In the genomic region with DNA sequence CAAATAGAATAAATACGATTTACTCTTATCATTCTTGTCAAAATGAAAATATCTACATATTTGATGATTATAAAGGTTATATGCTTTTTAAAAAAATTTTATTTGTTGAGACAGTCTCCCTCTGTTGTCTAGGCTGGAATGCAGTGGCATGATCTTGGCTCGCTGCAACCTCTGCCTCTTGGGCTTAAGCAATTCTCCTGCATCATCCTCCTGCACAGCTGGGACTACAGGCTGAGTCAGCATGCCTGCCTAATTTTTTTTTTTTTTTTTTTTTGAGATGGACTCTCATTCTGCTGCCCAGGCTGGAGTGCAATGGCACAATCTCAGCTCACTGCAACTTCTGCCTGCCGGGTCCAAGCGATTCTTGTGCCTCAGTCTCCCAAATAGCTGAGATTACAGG, we compare ENCODE assay signal across 19 cellular contexts. TPM values are rescaled to one million over a fixed set of nuclear protein-coding genes. Genes with fewer than 3 reads are reported as not detected.
DNase-seq lines count a peak whose midpoint lies in the region; TF ChIP-seq lines count a peak whose summit lies in the region.
"Had no signal": no experiment of that assay in that cellular context is flagged by ENCODE, and none has a peak within 500 bp of the region (broad histone marks: within the 10 kb centered on the region; RNA-seq: fewer than 3 reads in every experiment).

No MANE protein-coding gene starts in this region.

- H3K4me2 ChIP-seq in mammary epithelial cell (ENCODE audit: insufficient read depth, low read depth, low read length), result no peak overlapping the region

- intact Hi-C loops in mammary epithelial cell (cut with micrococcal nuclease), result no loop called here

- DNase-seq in AG04450 (ENCODE audit: low read depth, low spot score) (peak; percentile 65), HT1080 (ENCODE audit: low read depth) (peak; percentile 67), mammary epithelial cell (peak; percentile 62), kidney tubule cell (ENCODE audit: low spot score) (peak; percentile 29), NCI-H446 treated with DMSO at 0.1 percent for 48 hours (lab: John Stamatoyannopoulos, UW) (no peak), NCI-H1694 treated with DMSO at 0.1 percent for 48 hours (lab: John Stamatoyannopoulos, UW) (no peak), ACHN (no peak)
- no peak for DNase-seq in activated CD4-positive, alpha-beta T cell treated with anti-CD3 and anti-CD28 coated beads, Interleukin-2, amount 10 ng/mL, durations not matched to agents 7 days and 5 days
- DNase-seq: BE2C; foreskin melanocyte; naive thymus-derived CD4-positive, alpha-beta T cell; NCI-H187; NCI-H774; retina; SHP77 treated with DMSO at 0.1 percent for 48 hours; stimulated activated CD4-positive, alpha-beta T cell treated with anti-CD3 and anti-CD28 coated beads, Interleukin-4, amount 100 ng/mL, for 4 hours; stimulated activated naive B cell treated with anti-CD40 and anti-IgM and Interleukin-4, amounts not matched to agents 10 μg/mL and 1 μg/mL and 100 μg/mL, for 72 hours had no signal

- no peak overlapping the region for H3K27ac Mint-ChIP-seq in activated CD4-positive, alpha-beta T cell treated with anti-CD3 and anti-CD28 coated beads, Interleukin-2, amount 10 ng/mL, durations not matched to agents 7 days and 5 days
- H3K27ac Mint-ChIP-seq: activated naive CD4-positive, alpha-beta T cell treated with anti-CD3 and anti-CD28 coated beads, Interleukin-2, amount 50 U/mL, for 24 hours; dendritic cell treated with granulocyte-macrophage colony-stimulating factor and Interleukin-4, amounts not matched to agents 40 ng/mL and 50 ng/mL, for 4 days; naive thymus-derived CD4-positive, alpha-beta T cell; stimulated activated naive B cell treated with anti-CD40 and anti-IgM and Interleukin-4, amounts not matched to agents 10 μg/mL and 1 μg/mL and 100 μg/mL, for 72 hours had no signal

- H3K79me2 ChIP-seq in mammary epithelial cell (ENCODE audit: insufficient read depth, low read length), result no peaks in the 10 kb centered on the region

- dilution Hi-C loops in mammary epithelial cell (cut with HindIII; ENCODE audit: low sequenced_read_pairs), result no loop called here

- H3K9ac ChIP-seq in mammary epithelial cell (ENCODE audit: insufficient read depth, low read length), result no peak overlapping the region

- peaks cover 12% of the 10 kb centered on the region for H3K36me3 Mint-ChIP-seq in activated CD4-positive, alpha-beta T cell treated with anti-CD3 and anti-CD28 coated beads, Interleukin-2, amount 10 ng/mL, durations not matched to agents 7 days and 5 days (ENCODE audit: low read depth)

- no peaks in the 10 kb centered on the region for H3K4me1 Mint-ChIP-seq in activated CD4-positive, alpha-beta T cell treated with anti-CD3 and anti-CD28 coated beads, Interleukin-2, amount 10 ng/mL, durations not matched to agents 7 days and 5 days
- H3K4me1 Mint-ChIP-seq: activated naive CD4-positive, alpha-beta T cell treated with anti-CD3 and anti-CD28 coated beads, Interleukin-2, amount 50 U/mL, for 24 hours; naive thymus-derived CD4-positive, alpha-beta T cell; stimulated activated naive B cell treated with anti-CD40 and anti-IgM and Interleukin-4, amounts not matched to agents 10 μg/mL and 1 μg/mL and 100 μg/mL, for 72 hours had no signal

- H3K4me1 ChIP-seq in mammary epithelial cell (ENCODE audit: insufficient read depth, low read length), result no peaks in the 10 kb centered on the region
- H3K4me1 ChIP-seq: BE2C had no signal

- H3K9me3 Mint-ChIP-seq in activated CD4-positive, alpha-beta T cell treated with anti-CD3 and anti-CD28 coated beads, Interleukin-2, amount 10 ng/mL, durations not matched to agents 7 days and 5 days, result no peaks in the 10 kb centered on the region
- H3K9me3 Mint-ChIP-seq: activated naive CD4-positive, alpha-beta T cell treated with anti-CD3 and anti-CD28 coated beads, Interleukin-2, amount 50 U/mL, for 24 hours; dendritic cell treated with granulocyte-macrophage colony-stimulating factor and Interleukin-4, amounts not matched to agents 40 ng/mL and 50 ng/mL, for 4 days; naive thymus-derived CD4-positive, alpha-beta T cell; stimulated activated naive B cell treated with anti-CD40 and anti-IgM and Interleukin-4, amounts not matched to agents 10 μg/mL and 1 μg/mL and 100 μg/mL, for 72 hours had no signal

- in situ Hi-C loops in mammary epithelial cell (cut with MboI; ENCODE audit: low sequenced_read_pairs in 2 of 2) (no loop called here), ACHN (cut with HindIII; ENCODE audit: low pct_ligation_motif_present, low pct_unique_long_range_greater_than_20kb, low sequenced_read_pairs) (no loop called here)

- no peaks in the 10 kb centered on the region for H3K27me3 Mint-ChIP-seq in activated CD4-positive, alpha-beta T cell treated with anti-CD3 and anti-CD28 coated beads, Interleukin-2, amount 10 ng/mL, durations not matched to agents 7 days and 5 days
- H3K27me3 Mint-ChIP-seq: activated naive CD4-positive, alpha-beta T cell treated with anti-CD3 and anti-CD28 coated beads, Interleukin-2, amount 50 U/mL, for 24 hours; dendritic cell treated with granulocyte-macrophage colony-stimulating factor and Interleukin-4, amounts not matched to agents 40 ng/mL and 50 ng/mL, for 4 days; naive thymus-derived CD4-positive, alpha-beta T cell; stimulated activated naive B cell treated with anti-CD40 and anti-IgM and Interleukin-4, amounts not matched to agents 10 μg/mL and 1 μg/mL and 100 μg/mL, for 72 hours had no signal

- CTCF ChIA-PET in AG04450 (lab: Charles Lee) (no interaction called here), mammary epithelial cell (lab: Charles Lee; ENCODE audit: low non-redundant PET) (no interaction called here)
- CTCF ChIA-PET in activated CD4-positive, alpha-beta T cell treated with anti-CD3 and anti-CD28 coated beads, Interleukin-2, amount 10 ng/mL, durations not matched to agents 7 days and 5 days (lab: Charles Lee), result interaction anchor here (1.1 kb wide), 1 partner anchor 22 kb away, joined by 5 read pairs; no protein-coding TSS in a partner anchor

- POLR2A ChIA-PET in AG04450 (lab: Yijun Ruan, JAX), result interaction anchor here (0.6 to 0.7 kb wide), 3 partner anchors 8 to 308 kb away, joined by 3 to 4 read pairs (median 4); no protein-coding TSS in a partner anchor
- POLR2A ChIA-PET in activated CD4-positive, alpha-beta T cell treated with anti-CD3 and anti-CD28 coated beads, Interleukin-2, amount 10 ng/mL, durations not matched to agents 7 days and 5 days (lab: Charles Lee), result no interaction called here

- peaks cover 14% of the 10 kb centered on the region for H3K36me3 ChIP-seq in mammary epithelial cell (ENCODE audit: insufficient read depth, low read length)

- H3K4me3 Mint-ChIP-seq in activated CD4-positive, alpha-beta T cell treated with anti-CD3 and anti-CD28 coated beads, Interleukin-2, amount 10 ng/mL, durations not matched to agents 7 days and 5 days, result no peak overlapping the region
- H3K4me3 Mint-ChIP-seq: activated naive CD4-positive, alpha-beta T cell treated with anti-CD3 and anti-CD28 coated beads, Interleukin-2, amount 50 U/mL, for 24 hours; dendritic cell treated with granulocyte-macrophage colony-stimulating factor and Interleukin-4, amounts not matched to agents 40 ng/mL and 50 ng/mL, for 4 days; naive thymus-derived CD4-positive, alpha-beta T cell; stimulated activated naive B cell treated with anti-CD40 and anti-IgM and Interleukin-4, amounts not matched to agents 10 μg/mL and 1 μg/mL and 100 μg/mL, for 72 hours had no signal

- H3K4me3 ChIP-seq in AG04450 (ENCODE audit: low read depth, low read length), result no peak overlapping the region
- no peak overlapping the region for H3K4me3 ChIP-seq in mammary epithelial cell (replicated peaks in 1 of 3; ENCODE audit: insufficient read depth in 1 of 3, low read depth in 2 of 3, low read length in 3 of 3)

- H3K27ac ChIP-seq in AG04450 (ENCODE audit: low read depth, low read length) (no peak overlapping the region), mammary epithelial cell (ENCODE audit: insufficient read depth, low read depth, low read length) (no peak overlapping the region)

- H3K9me3 ChIP-seq in AG04450 (ENCODE audit: control insufficient read depth, insufficient read depth, low read length), result no peaks in the 10 kb centered on the region
- no peaks in the 10 kb centered on the region for H3K9me3 ChIP-seq in mammary epithelial cell (replicated peaks; ENCODE audit: insufficient read depth, low read length)
- H3K9me3 ChIP-seq: BE2C had no signal

- H3K27me3 ChIP-seq in AG04450 (ENCODE audit: control insufficient read depth, insufficient read depth, low read length) (no peaks in the 10 kb centered on the region), mammary epithelial cell (ENCODE audit: insufficient read depth, low read length) (no peaks in the 10 kb centered on the region)
- H3K27me3 ChIP-seq: BE2C had no signal

- 90% methylated on average over 2 of the region's 4 CpGs for WGBS in mammary epithelial cell (ENCODE audit: low coverage, missing lambda C conversion rate)

- TF ChIP-seq CTCF in AG04450 (IDR thresholded peaks at IDR 0.05; ENCODE audit: low read depth, low read length) (no peak), mammary epithelial cell (conservative IDR thresholded peaks at IDR 0.05 in 1 of 2, IDR thresholded peaks at IDR 0.05 in 1 of 2; ENCODE audit: extremely low read depth in 1 of 2, insufficient read depth in 1 of 2, low read depth in 1 of 2, low read length in 2 of 2) (peak in 1 of 2 donors; percentile 6)

- H4K20me1 ChIP-seq in mammary epithelial cell (ENCODE audit: insufficient read depth, low read length), result no peaks in the 10 kb centered on the region

- no peak overlapping the region for H2AFZ ChIP-seq in mammary epithelial cell (ENCODE audit: low read depth, low read length)

- BruUV-seq in mammary epithelial cell (replicated peaks; lab: Mats Ljungman, UMichigan), result no TSS peak

RNA-seq across cellular contexts. Expression of gene PUS7, which starts 48.9 kb away (rescaled TPM):
- polyA plus RNA-seq in AG04450 (2011; rRNA removed) (9.0 and 13.8 TPM in 2 replicates), mammary epithelial cell (14.1 TPM)
- 4.0 and 8.0 TPM in 2 replicates for polyA minus RNA-seq in AG04450 (2011; rRNA and poly(A)+ RNA removed)
- 25.8 and 29.7 TPM in 2 replicates for total RNA-seq in HT1080 (2014; rRNA removed; shearing (Covaris generic))
- 22.2 and 24.3 TPM in 2 replicates for polyA plus RNA-seq in HT1080 (2015; cell fraction: cytosol; rRNA removed)
- polyA plus RNA-seq in HT1080 (2015; cell fraction: nucleus; rRNA removed), result 30.1 and 68.7 TPM in 2 replicates
- total RNA-seq in mammary epithelial cell, result 10 to 100 TPM; 19.8 to 23.9 TPM
- polyA minus RNA-seq in mammary epithelial cell, result 7.3 TPM
- total RNA-seq in activated CD4-positive, alpha-beta T cell treated with anti-CD3 and anti-CD28 coated beads, Interleukin-2, amount 10 ng/mL, durations not matched to agents 7 days and 5 days, result 10 to 100 TPM in 1 of 2 experiments, 1 to 10 TPM in 1; 9.9 to 11.4 TPM

RNA-seq across cellular contexts. Expression of gene RINT1, which starts 58.8 kb away (rescaled TPM):
- polyA plus RNA-seq in AG04450 (2011; rRNA removed) (21.6 and 27.6 TPM in 2 replicates), mammary epithelial cell (11.9 TPM)
- 19.1 and 31.1 TPM in 2 replicates for polyA minus RNA-seq in AG04450 (2011; rRNA and poly(A)+ RNA removed)
- total RNA-seq in HT1080 (2014; rRNA removed; shearing (Covaris generic)), result 14.1 and 15.9 TPM in 2 replicates
- 26.5 and 34.9 TPM in 2 replicates for polyA plus RNA-seq in HT1080 (2015; cell fraction: cytosol; rRNA removed)
- polyA plus RNA-seq in HT1080 (2015; cell fraction: nucleus; rRNA removed), result 87.0 and 91.4 TPM in 2 replicates
- 10 to 100 TPM; 15.8 to 21.4 TPM for total RNA-seq in mammary epithelial cell
- polyA minus RNA-seq in mammary epithelial cell, result 23.2 TPM
- 10 to 100 TPM; 20.2 to 22.0 TPM for total RNA-seq in activated CD4-positive, alpha-beta T cell treated with anti-CD3 and anti-CD28 coated beads, Interleukin-2, amount 10 ng/mL, durations not matched to agents 7 days and 5 days

Comparison
In these comparisons a context has a peak if more than half of its experiments do, and no peak if none do; other contexts are left out.
1. DNase-seq: peak in AG04450 (single experiment), HT1080 (single experiment), mammary epithelial cell (single experiment) and kidney tubule cell (single experiment); none in activated CD4-positive, alpha-beta T cell treated with anti-CD3 and anti-CD28 coated beads, Interleukin-2, amount 10 ng/mL, durations not matched to agents 7 days and 5 days (single experiment), NCI-H446 treated with DMSO at 0.1 percent for 48 hours (single experiment), NCI-H1694 treated with DMSO at 0.1 percent for 48 hours (single experiment) and ACHN (single experiment).